In genomic region chr7:138008588-138009349, GRCh38 we compare ENCODE assay signal across 7 cellular contexts. TPM values are rescaled to one million over a fixed set of nuclear protein-coding genes. Genes with fewer than 3 reads are reported as not detected.
DNase-seq lines count a peak whose midpoint lies in the region; ATAC-seq and TF ChIP-seq lines count a peak whose summit lies in the region.

No MANE protein-coding gene starts in this region.

- H3K27ac Mint-ChIP-seq in H9, result peak overlapping the region in 2 of 3 experiments; percentile 82 to 96; a peak in 3 of 7 replicates
- peak overlapping the region in 1 of 9 donors; percentile 20 for H3K27ac Mint-ChIP-seq in naive thymus-derived CD4-positive, alpha-beta T cell

- H3T11ph ChIP-seq in H9 (ENCODE audit: low read length), result no peak overlapping the region

- POLR2A ChIA-PET in naive thymus-derived CD4-positive, alpha-beta T cell (lab: Charles Lee), result interaction anchor here (1.1 kb wide), 1 partner anchor 105 kb away, joined by 4 read pairs; no protein-coding TSS in a partner anchor

- no peaks in the 10 kb centered on the region for H3K36me3 Mint-ChIP-seq in H9 (ENCODE audit: insufficient read depth in 1 of 3, low read depth in 3 of 3)
- no peaks in the 10 kb centered on the region for H3K36me3 Mint-ChIP-seq in naive thymus-derived CD4-positive, alpha-beta T cell

- no peak overlapping the region for H3K56ac ChIP-seq in H9 (ENCODE audit: insufficient read length, low read depth, low read length)

- H3K27me3 Mint-ChIP-seq in H9 (ENCODE audit: low read depth), result no peaks in the 10 kb centered on the region
- peaks cover 0 to 7% (median 0%) of the 10 kb centered on the region in 5 donors for H3K27me3 Mint-ChIP-seq in naive thymus-derived CD4-positive, alpha-beta T cell

- H2BK12ac ChIP-seq in H9 (ENCODE audit: insufficient read length, low read depth, low read length), result no peak overlapping the region

- H3K79me1 ChIP-seq in H9 (ENCODE audit: insufficient read depth, low read depth, low read length, poor library complexity, severe bottlenecking), result no peaks in the 10 kb centered on the region

- no peak overlapping the region for H2BK120ac ChIP-seq in H9 (ENCODE audit: low read depth, low read length, poor library complexity, severe bottlenecking)

- H3K18ac ChIP-seq in H9 (ENCODE audit: insufficient read length, low read depth, low read length), result peak overlapping the region; percentile 16

- CTCF ChIA-PET in naive thymus-derived CD4-positive, alpha-beta T cell (lab: Charles Lee), result interaction anchor here (0.6 to 7.1 kb wide), 12 partner anchors 9 to 729 kb away, joined by 3 to 198 read pairs (median 4); no protein-coding TSS in a partner anchor

- ATAC-seq in naive thymus-derived CD4-positive, alpha-beta T cell, result peak; percentile 80

- no peak overlapping the region for H2BK20ac ChIP-seq in H9 (ENCODE audit: low read depth, low read length, poor library complexity, severe bottlenecking)

- no peaks in the 10 kb centered on the region for H3K4me1 ChIP-seq in H9 (ENCODE audit: insufficient read depth, low read length)
- H3K4me1 ChIP-seq in naive thymus-derived CD4-positive, alpha-beta T cell (ENCODE audit: control insufficient read depth in 2 of 2, insufficient read depth in 2 of 2, low read length in 2 of 2), result peaks cover 0 to 3% of the 10 kb centered on the region in 2 donors

- no peak overlapping the region for H4K91ac ChIP-seq in H9 (ENCODE audit: insufficient read length, low read depth, low read length)

- H2BK5ac ChIP-seq in H9 (ENCODE audit: insufficient read length, low read length), result no peak overlapping the region

- H3K23ac ChIP-seq in H9 (ENCODE audit: insufficient read length, low read depth, low read length), result no peak overlapping the region

- H2AK5ac ChIP-seq in H9 (ENCODE audit: insufficient read length, low read length), result no peak overlapping the region

- H3K27ac ChIP-seq in H9 (ENCODE audit: insufficient read length, low read depth, low read length), result no peak overlapping the region
- H3K27ac ChIP-seq in naive thymus-derived CD4-positive, alpha-beta T cell (ENCODE audit: low read depth, low read length), result no peak overlapping the region

- intact Hi-C loops in naive thymus-derived CD4-positive, alpha-beta T cell (cut with micrococcal nuclease), result loop anchor here (1.0 to 10.0 kb wide), 8 partner anchors 105 to 1086 kb away; no protein-coding TSS in a partner anchor

- no peak overlapping the region for H3K4ac ChIP-seq in H9 (ENCODE audit: low read depth, low read length)

- no peak overlapping the region for H3K14ac ChIP-seq in H9 (ENCODE audit: insufficient read depth, low read length)

- no CpG with 5 or more reads among the region's 17 CpGs for WGBS in H9 (ENCODE audit: extremely low coverage, insufficient read length, low lambda C conversion rate)

- H3K9me3 Mint-ChIP-seq in H9, result no peaks in the 10 kb centered on the region; a peak in 1 of 5 replicates
- H3K9me3 Mint-ChIP-seq in naive thymus-derived CD4-positive, alpha-beta T cell, result no peaks in the 10 kb centered on the region

- H3K36me3 ChIP-seq in naive thymus-derived CD4-positive, alpha-beta T cell (ENCODE audit: control insufficient read depth in 2 of 3, insufficient read depth in 3 of 3, low read length in 3 of 3), result no peaks in the 10 kb centered on the region

- TF ChIP-seq CTCF in H9 (conservative IDR thresholded peaks at IDR 0.05) (peak; percentile 90), epithelial cell of proximal tubule (conservative IDR thresholded peaks at IDR 0.05; ENCODE audit: low read depth, low read length) (peak; percentile 90)

- H3K9ac ChIP-seq in H9 (ENCODE audit: extremely low read depth, insufficient read length, low read length), result no peak overlapping the region

- DNase-seq in Daoy (ENCODE audit: low read depth) (peak; percentile 43), H9 (peak; percentile 52), NCI-H2029 treated with DMSO at 0.1 percent for 48 hours (lab: John Stamatoyannopoulos, UW) (peak; percentile 70), UCSD-AML1 (lab: John Stamatoyannopoulos, UW; ENCODE audit: unreplicated experiment) (peak; percentile 12), epithelial cell of proximal tubule (ENCODE audit: low read depth) (no peak), activated gamma-delta T cell (lab: John Stamatoyannopoulos, UW) (no peak)
- peak in 7 of 9 donors; percentile 20 to 63 (median 52) for DNase-seq in naive thymus-derived CD4-positive, alpha-beta T cell

- no peaks in the 10 kb centered on the region for H3K27me3 ChIP-seq in H9 (ENCODE audit: insufficient read depth, low read length)
- H3K27me3 ChIP-seq in naive thymus-derived CD4-positive, alpha-beta T cell (ENCODE audit: control insufficient read depth in 2 of 2, insufficient read depth in 2 of 2, low read length in 2 of 2), result no peaks in the 10 kb centered on the region

- H3K4me1 Mint-ChIP-seq in H9, result peaks cover 10 to 17% of the 10 kb centered on the region in 2 experiments; a peak in 3 of 4 replicates
- peaks cover 3 to 13% (median 10%) of the 10 kb centered on the region in 7 donors for H3K4me1 Mint-ChIP-seq in naive thymus-derived CD4-positive, alpha-beta T cell

- no peak overlapping the region for H3K4me3 Mint-ChIP-seq in H9
- no peak overlapping the region for H3K4me3 Mint-ChIP-seq in naive thymus-derived CD4-positive, alpha-beta T cell

- H4K20me1 ChIP-seq in H9 (ENCODE audit: control insufficient read depth, insufficient read depth, insufficient read length), result no peaks in the 10 kb centered on the region

- no peak overlapping the region for H2AFZ ChIP-seq in H9 (ENCODE audit: low read length)

- H2BK15ac ChIP-seq in H9 (ENCODE audit: low read depth, low read length), result no peak overlapping the region

- H4K5ac ChIP-seq in H9 (ENCODE audit: insufficient read length, low read depth, low read length), result no peak overlapping the region

- no peak overlapping the region for H3K4me2 ChIP-seq in H9 (ENCODE audit: insufficient read depth, insufficient read length, low read length)

- H3K23me2 ChIP-seq in H9 (ENCODE audit: insufficient read length, low read depth, low read length, poor library complexity, severe bottlenecking), result no peaks in the 10 kb centered on the region

- no peak overlapping the region for H4K8ac ChIP-seq in H9 (replicated peaks; ENCODE audit: insufficient read length, low read depth, low read length)

- H3K9me3 ChIP-seq in H9 (ENCODE audit: control insufficient read depth, low read depth, low read length), result no peaks in the 10 kb centered on the region
- no peaks in the 10 kb centered on the region for H3K9me3 ChIP-seq in naive thymus-derived CD4-positive, alpha-beta T cell (ENCODE audit: control insufficient read depth in 2 of 3, low read length in 3 of 3)

- H3K79me2 ChIP-seq in H9 (ENCODE audit: insufficient read depth, low read length), result no peaks in the 10 kb centered on the region

- H3K4me3 ChIP-seq in epithelial cell of proximal tubule (ENCODE audit: low read depth, low read length), result no peak overlapping the region
- no peak overlapping the region for H3K4me3 ChIP-seq in naive thymus-derived CD4-positive, alpha-beta T cell (ENCODE audit: low read length)

RNA-seq across cellular contexts. Expression of gene CREB3L2, which starts 6.9 kb away (rescaled TPM):
- 9.0 and 9.1 TPM in 2 replicates for total RNA-seq in Daoy (2014; rRNA removed; shearing (Covaris generic))
- total RNA-seq in H9 (2021) (58.1 and 60.7 TPM in 2 replicates), epithelial cell of proximal tubule (14.5 and 18.3 TPM in 2 replicates)
- total RNA-seq in naive thymus-derived CD4-positive, alpha-beta T cell, result 10 to 100 TPM; 15.4 to 46.2 (median 19.6) TPM
- polyA plus RNA-seq in naive thymus-derived CD4-positive, alpha-beta T cell, result 1 to 10 TPM; 5.3 to 6.0 TPM

Comparison
In these comparisons a context has a peak if more than half of its experiments do, and no peak if none do; other contexts are left out.
1. DNase-seq: peak in Daoy (single experiment), H9 (single experiment), NCI-H2029 treated with DMSO at 0.1 percent for 48 hours (single experiment), UCSD-AML1 (single experiment) and naive thymus-derived CD4-positive, alpha-beta T cell (7 of 9); none in epithelial cell of proximal tubule (single experiment) and activated gamma-delta T cell (single experiment).